ENCODE assay signal across 8 cellular contexts in genomic region chr2:135985018-135985825, GRCh38. TPM values are rescaled to one million over a fixed set of nuclear protein-coding genes. Genes with fewer than 3 reads are reported as not detected.
A peak's percentile ranks its signal among the peaks of the same experiment; 100 is the strongest.
DNase-seq lines count a peak whose midpoint lies in the region; ATAC-seq and TF ChIP-seq lines count a peak whose summit lies in the region.

DARS1 (minus strand) TSS chr2:135985626; CDS start chr2:135985468, 158 bp downstream.

- H3K4me3 ChIP-seq in H7 (ENCODE audit: insufficient read depth, low read depth, low read length) (peak within 1 kb of the TSS; percentile 98), Loucy (ENCODE audit: low read length, poor library complexity, severe bottlenecking) (peak within 1 kb of the TSS; percentile 83), RWPE2 (ENCODE audit: severe bottlenecking) (peak within 1 kb of the TSS; percentile 97), fibroblast of pulmonary artery (replicated peaks; ENCODE audit: low read depth, low read length) (peak within 1 kb of the TSS; percentile 96)

- no peaks in the 10 kb centered on the region for H3K27me3 ChIP-seq in H7 (ENCODE audit: control insufficient read depth, insufficient read depth, low read length)
- no peaks in the 10 kb centered on the region for H3K27me3 ChIP-seq in Loucy (ENCODE audit: insufficient read depth, low read length, poor library complexity, severe bottlenecking)
- H3K27me3 ChIP-seq in RWPE2 (ENCODE audit: insufficient read depth, poor library complexity, severe bottlenecking), result no peaks in the 10 kb centered on the region

- H4K20me1 ChIP-seq in Loucy (ENCODE audit: insufficient read depth, low read length, poor library complexity, severe bottlenecking), result no peaks in the 10 kb centered on the region

- peak; percentile 93 for DNase-seq in H7
- DNase-seq in RWPE2 (ENCODE audit: low spot score), result peak; percentile 90
- peak; percentile 61 for DNase-seq in activated effector memory CD4-positive, alpha-beta T cell treated with Interleukin-2 at 50 U/mL for 16 hours
- DNase-seq in fibroblast of pulmonary artery (ENCODE audit: low read depth), result peak; percentile 95
- peak; percentile 92 for DNase-seq in natural killer cell treated with Interleukin-12 subunit alpha and Interleukin-12 subunit beta and Interleukin-15 and Interleukin-18, amount 100 ng/mL, for 72 hours (ENCODE audit: low spot score)
- DNase-seq in stimulated activated naive CD4-positive, alpha-beta T cell treated with Interleukin-2 at 50 U/mL for 16 hours (lab: John Stamatoyannopoulos, UW), result peak; percentile 81

- TF ChIP-seq CTCF in Loucy (conservative IDR thresholded peaks at IDR 0.05; ENCODE audit: low read length) (no peak), RWPE2 (IDR thresholded peaks at IDR 0.05; ENCODE audit: poor library complexity, severe bottlenecking) (no peak), fibroblast of pulmonary artery (IDR thresholded peaks at IDR 0.05; ENCODE audit: low read length, missing control alignments) (no peak)

- H3K27me3 Mint-ChIP-seq in natural killer cell treated with Interleukin-12 subunit alpha and Interleukin-12 subunit beta and Interleukin-15 and Interleukin-18, amount 100 ng/mL, for 72 hours, result no peaks in the 10 kb centered on the region

- H3F3A ChIP-seq in Loucy (ENCODE audit: low read depth), result peaks cover 11% of the 10 kb centered on the region; the same call in 1 of the 2 replicates

- H3K9me3 ChIP-seq in ES-I3 (ENCODE audit: control insufficient read depth, insufficient read depth, low read length) (no peaks in the 10 kb centered on the region), Loucy (ENCODE audit: insufficient read depth, low read depth, low read length) (no peaks in the 10 kb centered on the region), RWPE2 (ENCODE audit: severe bottlenecking) (no peaks in the 10 kb centered on the region)

- peak within 1 kb of the TSS; percentile 68 for H3K9ac ChIP-seq in ES-I3 (ENCODE audit: low read depth, low read length)
- peak within 1 kb of the TSS; percentile 96 for H3K9ac ChIP-seq in Loucy (ENCODE audit: low read depth, low read length, poor library complexity, severe bottlenecking)

- peaks cover 66% of the 10 kb centered on the region for H3K79me2 ChIP-seq in Loucy (ENCODE audit: insufficient read depth, low read length)

- H3K36me3 ChIP-seq in ES-I3 (ENCODE audit: insufficient read depth, low read length) (no peaks in the 10 kb centered on the region; the same call in 1 of the 2 replicates), H7 (replicated peaks; ENCODE audit: control insufficient read depth, insufficient read depth, low read length) (peaks cover 4% of the 10 kb centered on the region), Loucy (ENCODE audit: insufficient read depth, low read length) (no peaks in the 10 kb centered on the region), RWPE2 (ENCODE audit: low read depth) (peaks cover 33% of the 10 kb centered on the region)

- peaks cover 24 to 27% of the 10 kb centered on the region in 2 donors for H3K4me1 Mint-ChIP-seq in natural killer cell treated with Interleukin-12 subunit alpha and Interleukin-12 subunit beta and Interleukin-15 and Interleukin-18, amount 100 ng/mL, for 72 hours (ENCODE audit: low read depth in 2 of 2)

- peak; percentile 89 for ATAC-seq in RWPE2 (ENCODE audit: low read depth)
- ATAC-seq in natural killer cell treated with Interleukin-12 subunit alpha and Interleukin-12 subunit beta and Interleukin-15 and Interleukin-18, amount 100 ng/mL, for 72 hours, result peak; percentile 93 to 94

- H2AFZ ChIP-seq in Loucy (ENCODE audit: low read length), result peak within 1 kb of the TSS; percentile 77

- peaks cover 18% of the 10 kb centered on the region for H3K36me3 Mint-ChIP-seq in natural killer cell treated with Interleukin-12 subunit alpha and Interleukin-12 subunit beta and Interleukin-15 and Interleukin-18, amount 100 ng/mL, for 72 hours

- peaks cover 4% of the 10 kb centered on the region; the same call in 1 of the 2 replicates for H3K4me1 ChIP-seq in ES-I3 (ENCODE audit: insufficient read depth, low read length)
- H3K4me1 ChIP-seq in Loucy (ENCODE audit: insufficient read depth, low read length, poor library complexity, severe bottlenecking), result peaks cover 52% of the 10 kb centered on the region
- H3K4me1 ChIP-seq in RWPE2 (ENCODE audit: insufficient read depth, poor library complexity, severe bottlenecking), result peaks cover 10% of the 10 kb centered on the region

- H3K9me3 Mint-ChIP-seq in natural killer cell treated with Interleukin-12 subunit alpha and Interleukin-12 subunit beta and Interleukin-15 and Interleukin-18, amount 100 ng/mL, for 72 hours, result no peaks in the 10 kb centered on the region

- H3K4me3 Mint-ChIP-seq in natural killer cell treated with Interleukin-12 subunit alpha and Interleukin-12 subunit beta and Interleukin-15 and Interleukin-18, amount 100 ng/mL, for 72 hours, result peak within 1 kb of the TSS; percentile 90

- peak within 1 kb of the TSS; percentile 81 for H3K27ac ChIP-seq in RWPE2 (ENCODE audit: poor library complexity, severe bottlenecking)

- H3K4me2 ChIP-seq in Loucy (ENCODE audit: low read depth, low read length, poor library complexity, severe bottlenecking), result peak within 1 kb of the TSS; percentile 89

- no peaks in the 10 kb centered on the region for H3K9me2 ChIP-seq in Loucy (replicated peaks; ENCODE audit: low read depth, low read length)

- H3K27ac Mint-ChIP-seq in natural killer cell treated with Interleukin-12 subunit alpha and Interleukin-12 subunit beta and Interleukin-15 and Interleukin-18, amount 100 ng/mL, for 72 hours, result peak within 1 kb of the TSS; percentile 99 to 100

RNA-seq across cellular contexts. Expression of gene DARS1, which starts in this region (rescaled TPM):
- 79.5 and 108 TPM in 2 replicates for total RNA-seq in H7 (2014; rRNA removed; shearing (Covaris generic))
- 100 to 1,000 TPM; 113 to 116 TPM for total RNA-seq in natural killer cell treated with Interleukin-12 subunit alpha and Interleukin-12 subunit beta and Interleukin-15 and Interleukin-18, amount 100 ng/mL, for 72 hours

Comparison
In these comparisons a context has a peak if more than half of its experiments do, and no peak if none do; other contexts are left out.
1. Peak in every context shown above with its lines: DNase-seq, ATAC-seq, H3K4me3 ChIP-seq and H3K27ac ChIP-seq.